ENCODE assay signal across 2 cellular contexts in the genomic region with DNA sequence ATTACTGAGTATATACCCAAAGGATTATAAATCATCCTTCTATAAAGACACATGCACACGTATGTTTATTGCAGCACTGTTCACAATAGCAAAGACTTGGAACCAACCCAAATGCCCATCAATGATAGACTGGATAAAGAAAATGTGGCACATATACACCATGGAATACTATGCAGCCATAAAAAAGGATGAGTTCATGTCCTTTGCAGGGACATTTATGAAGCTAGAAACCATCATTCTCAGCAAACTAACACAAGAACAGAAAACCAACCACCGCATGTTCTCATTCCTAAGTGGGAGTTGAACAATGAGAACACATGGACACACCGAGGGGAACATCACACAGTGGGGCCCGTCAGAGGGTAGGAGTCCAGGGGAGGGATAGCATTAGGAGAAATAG. TPM values are rescaled to one million over a fixed set of nuclear protein-coding genes. Genes with fewer than 3 reads are reported as not detected.
"Had no signal": no experiment of that assay in that cellular context is flagged by ENCODE, and none has a peak within 500 bp of the region (broad histone marks: within the 10 kb centered on the region; RNA-seq: fewer than 3 reads in every experiment).

No MANE protein-coding gene starts in this region.

RNA-seq across cellular contexts. Expression of a gene that starts 50.8 kb away (rescaled TPM):
- total RNA-seq: G401, GM12878 had no signal
